Comparison of ENCODE assay signal across 13 cellular contexts in the genomic region with DNA sequence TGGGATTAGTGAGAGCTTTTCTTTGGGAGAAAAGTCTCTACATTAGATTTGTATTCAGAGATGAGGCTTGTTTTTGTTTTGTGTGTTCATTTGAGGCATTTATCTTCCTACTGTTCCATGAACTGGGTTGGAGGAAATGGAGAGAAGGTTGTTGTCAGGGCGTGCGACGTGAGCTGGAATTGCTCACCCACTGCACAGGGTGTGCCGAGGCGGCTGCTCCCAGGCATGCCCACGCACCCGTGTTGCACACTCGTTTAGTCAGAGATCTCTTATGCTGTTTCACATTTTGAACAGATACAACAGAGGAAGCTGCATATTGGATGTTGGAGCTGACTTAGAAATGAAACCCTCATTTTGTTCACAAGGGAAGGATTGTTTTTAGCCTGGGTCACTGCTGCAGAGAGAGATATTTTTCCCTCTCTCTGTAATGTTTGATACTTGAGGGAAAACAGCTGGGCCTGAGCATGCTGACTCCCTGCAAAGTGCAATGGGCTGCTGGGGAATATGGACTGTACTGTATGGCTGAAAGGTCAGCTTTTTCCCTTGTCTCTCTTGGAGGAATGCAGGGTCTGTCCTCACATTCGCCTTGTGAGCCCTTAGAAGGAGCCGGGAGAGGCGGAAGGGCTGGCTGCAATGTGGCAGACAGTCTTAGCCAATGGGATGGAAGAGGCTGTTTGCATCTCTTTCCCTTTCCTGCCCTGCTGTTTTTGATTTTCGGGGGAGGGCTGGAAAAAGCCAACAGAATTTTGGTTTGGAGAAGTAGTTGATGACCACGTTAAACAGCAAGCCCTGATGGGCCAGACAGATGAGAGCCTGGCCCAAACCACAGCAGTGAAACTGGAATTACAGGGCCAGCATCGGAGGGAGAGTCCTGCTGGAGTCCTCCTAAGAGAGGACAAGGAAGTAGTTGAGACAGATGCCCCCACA.
A peak's percentile ranks its signal among the peaks of the same experiment; 100 is the strongest.
DNase-seq lines count a peak whose midpoint lies in the region; ATAC-seq and TF ChIP-seq lines count a peak whose summit lies in the region.
"Had no signal": no experiment of that assay in that cellular context is flagged by ENCODE, and none has a peak within 500 bp of the region (broad histone marks: within the 10 kb centered on the region; RNA-seq: fewer than 3 reads in every experiment).

No MANE protein-coding gene starts in this region.

- peaks cover 21% of the 10 kb centered on the region for H3F3A ChIP-seq in neural progenitor cell (ENCODE audit: low read depth)

- no peak overlapping the region for H3K4me2 ChIP-seq in neural progenitor cell

- TF ChIP-seq CTCF in breast epithelium (IDR thresholded peaks at IDR 0.05) (no peak), MCF 10A (IDR thresholded peaks at IDR 0.05; ENCODE audit: unreplicated experiment) (no peak), neural progenitor cell (IDR thresholded peaks at IDR 0.05) (no peak), uterus (IDR thresholded peaks at IDR 0.05) (no peak)
- no peak for TF ChIP-seq CTCF in activated CD8-positive, alpha-beta T cell treated with anti-CD3 and anti-CD28 coated beads for 36 hours (IDR thresholded peaks at IDR 0.05)

- DNase-seq in breast epithelium (ENCODE audit: low spot score in 2 of 2), result no peak
- DNase-seq in MCF 10A (ENCODE audit: unreplicated experiment), result no peak
- DNase-seq in foreskin melanocyte, result peak; percentile 90
- DNase-seq in neural progenitor cell (ENCODE audit: low spot score), result no peak
- peak; percentile 48 to 58 for DNase-seq in uterus
- DNase-seq in activated CD8-positive, alpha-beta T cell treated with anti-CD3 and anti-CD28 coated beads for 36 hours, result no peak
- no peak for DNase-seq in activated naive CD8-positive, alpha-beta T cell treated with anti-CD3 and anti-CD28 coated beads for 36 hours
- DNase-seq in DMS79 treated with DMSO at 0.1 percent for 48 hours (lab: John Stamatoyannopoulos, UW), result no peak
- DNase-seq: 8988T, activated gamma-delta T cell, GOT3, NCI-H226, occipital lobe had no signal

- peaks cover 0 to 11% of the 10 kb centered on the region in 2 donors for H3K4me1 ChIP-seq in breast epithelium
- H3K4me1 ChIP-seq in neural progenitor cell, result peaks cover 35% of the 10 kb centered on the region
- H3K4me1 ChIP-seq in uterus, result peaks cover 0 to 7% of the 10 kb centered on the region in 2 donors

- H3K36me3 Mint-ChIP-seq in MCF 10A (ENCODE audit: insufficient read depth, unreplicated experiment) (peaks cover 15% of the 10 kb centered on the region), neural progenitor cell (peaks cover 36% of the 10 kb centered on the region)
- H3K36me3 Mint-ChIP-seq in activated CD8-positive, alpha-beta T cell treated with anti-CD3 and anti-CD28 coated beads for 36 hours (ENCODE audit: low read depth), result no peaks in the 10 kb centered on the region
- no peaks in the 10 kb centered on the region for H3K36me3 Mint-ChIP-seq in activated naive CD8-positive, alpha-beta T cell treated with anti-CD3 and anti-CD28 coated beads for 36 hours

- no peaks in the 10 kb centered on the region for H3K27me3 Mint-ChIP-seq in MCF 10A (ENCODE audit: insufficient read depth, unreplicated experiment)
- H3K27me3 Mint-ChIP-seq in neural progenitor cell (ENCODE audit: insufficient read depth, low read depth), result peaks cover 3% of the 10 kb centered on the region
- peaks cover 10% of the 10 kb centered on the region for H3K27me3 Mint-ChIP-seq in activated CD8-positive, alpha-beta T cell treated with anti-CD3 and anti-CD28 coated beads for 36 hours
- H3K27me3 Mint-ChIP-seq in activated naive CD8-positive, alpha-beta T cell treated with anti-CD3 and anti-CD28 coated beads for 36 hours, result peaks cover 32% of the 10 kb centered on the region

- H3K36me3 ChIP-seq in breast epithelium (no peaks in the 10 kb centered on the region), neural progenitor cell (no peaks in the 10 kb centered on the region), uterus (no peaks in the 10 kb centered on the region)

- no peaks in the 10 kb centered on the region for H4K20me1 ChIP-seq in neural progenitor cell (ENCODE audit: low read depth)

- H3K4me3 Mint-ChIP-seq in MCF 10A (ENCODE audit: unreplicated experiment), result no peak overlapping the region
- H3K4me3 Mint-ChIP-seq in neural progenitor cell, result no peak overlapping the region
- H3K4me3 Mint-ChIP-seq in activated CD8-positive, alpha-beta T cell treated with anti-CD3 and anti-CD28 coated beads for 36 hours, result no peak overlapping the region
- no peak overlapping the region for H3K4me3 Mint-ChIP-seq in activated naive CD8-positive, alpha-beta T cell treated with anti-CD3 and anti-CD28 coated beads for 36 hours

- H2AFZ ChIP-seq in neural progenitor cell (replicated peaks), result no peak overlapping the region

- no peak overlapping the region for H3K27ac Mint-ChIP-seq in MCF 10A (ENCODE audit: low read depth, unreplicated experiment)
- H3K27ac Mint-ChIP-seq in neural progenitor cell, result peak overlapping the region; percentile 43
- H3K27ac Mint-ChIP-seq in activated CD8-positive, alpha-beta T cell treated with anti-CD3 and anti-CD28 coated beads for 36 hours, result no peak overlapping the region
- no peak overlapping the region for H3K27ac Mint-ChIP-seq in activated naive CD8-positive, alpha-beta T cell treated with anti-CD3 and anti-CD28 coated beads for 36 hours

- BruUV-seq in MCF 10A (replicated peaks; lab: Mats Ljungman, UMichigan), result no TSS peak

- CTCF ChIA-PET in MCF 10A (lab: Yijun Ruan, JAX), result interaction anchor here (0.6 to 0.7 kb wide), 2 partner anchors 14 to 85 kb away, joined by 3 read pairs; no protein-coding TSS in a partner anchor
- CTCF ChIA-PET in activated CD8-positive, alpha-beta T cell treated with anti-CD3 and anti-CD28 coated beads for 36 hours (lab: Charles Lee), result no interaction called here

- H3K79me2 ChIP-seq in neural progenitor cell (ENCODE audit: low read depth), result peaks cover 12% of the 10 kb centered on the region

- no peak for TF ChIP-seq POLR2A in breast epithelium (IDR thresholded peaks at IDR 0.05)
- TF ChIP-seq POLR2A in uterus (IDR thresholded peaks at IDR 0.05), result no peak

- peak overlapping the region; percentile 28 to 64 (median 32) for H3K4me3 ChIP-seq in breast epithelium
- H3K4me3 ChIP-seq in neural progenitor cell, result no peak overlapping the region
- H3K4me3 ChIP-seq in uterus, result no peak overlapping the region

- H3K4me1 Mint-ChIP-seq in MCF 10A (ENCODE audit: insufficient read depth, unreplicated experiment) (peaks cover 13% of the 10 kb centered on the region), neural progenitor cell (peaks cover 29% of the 10 kb centered on the region)
- H3K4me1 Mint-ChIP-seq in activated CD8-positive, alpha-beta T cell treated with anti-CD3 and anti-CD28 coated beads for 36 hours (ENCODE audit: low read depth), result no peaks in the 10 kb centered on the region
- H3K4me1 Mint-ChIP-seq in activated naive CD8-positive, alpha-beta T cell treated with anti-CD3 and anti-CD28 coated beads for 36 hours, result no peaks in the 10 kb centered on the region

- H3K9ac ChIP-seq in neural progenitor cell, result no peak overlapping the region

- H3K9me3 ChIP-seq in breast epithelium, result no peaks in the 10 kb centered on the region
- no peaks in the 10 kb centered on the region for H3K9me3 ChIP-seq in neural progenitor cell (ENCODE audit: low read depth)
- no peaks in the 10 kb centered on the region for H3K9me3 ChIP-seq in uterus

- ATAC-seq in activated CD8-positive, alpha-beta T cell treated with anti-CD3 and anti-CD28 coated beads for 36 hours, result no peak

- H3K9me3 Mint-ChIP-seq in MCF 10A (ENCODE audit: unreplicated experiment) (no peaks in the 10 kb centered on the region), neural progenitor cell (no peaks in the 10 kb centered on the region)
- no peaks in the 10 kb centered on the region for H3K9me3 Mint-ChIP-seq in activated CD8-positive, alpha-beta T cell treated with anti-CD3 and anti-CD28 coated beads for 36 hours
- H3K9me3 Mint-ChIP-seq in activated naive CD8-positive, alpha-beta T cell treated with anti-CD3 and anti-CD28 coated beads for 36 hours, result no peaks in the 10 kb centered on the region

- H3K27me3 ChIP-seq in breast epithelium (no peaks in the 10 kb centered on the region), neural progenitor cell (no peaks in the 10 kb centered on the region), uterus (no peaks in the 10 kb centered on the region)

- H3K27ac ChIP-seq in breast epithelium (peak overlapping the region; percentile 93 to 95), neural progenitor cell (no peak overlapping the region), uterus (peak overlapping the region; percentile 83 to 95)

- POLR2A ChIA-PET in MCF 10A (lab: Yijun Ruan, JAX), result interaction anchor here (0.6 kb wide), 1 partner anchor 1098 kb away, joined by 3 read pairs; no protein-coding TSS in a partner anchor
- POLR2A ChIA-PET in activated CD8-positive, alpha-beta T cell treated with anti-CD3 and anti-CD28 coated beads for 36 hours (lab: Charles Lee), result no interaction called here

- intact Hi-C loops in breast epithelium (cut with DNase I; ENCODE audit: low total_unique reads), result no loop called here
- intact Hi-C loops in MCF 10A (cut with micrococcal nuclease), result no loop called here
- intact Hi-C loops in uterus (cut with DNase I; ENCODE audit: low total_unique reads), result no loop called here
- intact Hi-C loops in activated CD8-positive, alpha-beta T cell treated with anti-CD3 and anti-CD28 coated beads for 36 hours (cut with micrococcal nuclease), result no loop called here

Comparison
In these comparisons a context has a peak if more than half of its experiments do, and no peak if none do; other contexts are left out.
1. DNase-seq: peak in foreskin melanocyte (single experiment) and uterus (2 of 2); none in breast epithelium (0 of 2), MCF 10A (single experiment), neural progenitor cell (single experiment), activated CD8-positive, alpha-beta T cell treated with anti-CD3 and anti-CD28 coated beads for 36 hours (single experiment), activated naive CD8-positive, alpha-beta T cell treated with anti-CD3 and anti-CD28 coated beads for 36 hours (single experiment) and DMS79 treated with DMSO at 0.1 percent for 48 hours (single experiment).
2. H3K4me3 ChIP-seq: peak in breast epithelium (3 of 3); none in neural progenitor cell (single experiment) and uterus (0 of 2).